Comparison of ENCODE assay signal across 24 cellular contexts in genomic region chr5:135735831-135736230, GRCh38.
DNase-seq lines count a peak whose midpoint lies in the region; ATAC-seq, FAIRE-seq and TF ChIP-seq lines count a peak whose summit lies in the region.
"Had no signal": no experiment of that assay in that cellular context is flagged by ENCODE, and none has a peak within 500 bp of the region (broad histone marks: within the 10 kb centered on the region; RNA-seq: fewer than 3 reads in every experiment).

No MANE protein-coding gene starts in this region.

- no peak overlapping the region for H3T11ph ChIP-seq in H9 (ENCODE audit: low read length)

- TF ChIP-seq CTCF in H9 (conservative IDR thresholded peaks at IDR 0.05) (no peak), colonic mucosa (IDR thresholded peaks at IDR 0.05) (no peak), vagina (IDR thresholded peaks at IDR 0.05) (no peak)
- TF ChIP-seq CTCF in CD4-positive, alpha-beta T cell (IDR thresholded peaks at IDR 0.05): no peak

- H4K5ac ChIP-seq in H9 (ENCODE audit: insufficient read length, low read depth, low read length) (no peak overlapping the region), mesendoderm (ENCODE audit: low read length) (no peak overlapping the region)

- H3K4ac ChIP-seq in H9 (ENCODE audit: low read depth, low read length) (no peak overlapping the region), mesendoderm (ENCODE audit: low read depth, low read length) (no peak overlapping the region), neuronal stem cell (ENCODE audit: low read length) (no peak overlapping the region)

- no peak overlapping the region for H2BK20ac ChIP-seq in H9 (ENCODE audit: low read depth, low read length, poor library complexity, severe bottlenecking)

- H3K27ac ChIP-seq in H9 (ENCODE audit: insufficient read length, low read depth, low read length): no peak overlapping the region
- H3K27ac ChIP-seq in colonic mucosa: no peak overlapping the region
- H3K27ac ChIP-seq in mesendoderm (ENCODE audit: low read depth, low read length): peak overlapping the region; percentile 3
- no peak overlapping the region for H3K27ac ChIP-seq in vagina
- no peak overlapping the region for H3K27ac ChIP-seq in neuronal stem cell (replicated peaks; ENCODE audit: low read length)
- no peak overlapping the region for H3K27ac ChIP-seq in CD4-positive, alpha-beta T cell (ENCODE audit: low read depth, low read length)
- H3K27ac ChIP-seq: PC-9, SJSA1 had no signal

- H3K4me1 ChIP-seq in H9 (ENCODE audit: insufficient read depth, low read length) (no peaks in the 10 kb centered on the region; the same call in 1 of the 2 replicates), colonic mucosa (no peaks in the 10 kb centered on the region), mesendoderm (ENCODE audit: control insufficient read depth, low read depth, low read length) (peaks cover 9% of the 10 kb centered on the region), vagina (no peaks in the 10 kb centered on the region), neuronal stem cell (ENCODE audit: control insufficient read depth in 2 of 2, insufficient read depth in 1 of 2, low read depth in 1 of 2, low read length in 2 of 2) (no peaks in the 10 kb centered on the region)
- H3K4me1 ChIP-seq: Caco-2 had no signal

- ATAC-seq in CD4-positive, alpha-beta T cell (ENCODE audit: poor library complexity): no peak
- ATAC-seq: CD8-positive, alpha-beta T cell; K562; Right ventricle myocardium inferior had no signal

- peaks cover 18% of the 10 kb centered on the region for H3K27me3 Mint-ChIP-seq in H9 (ENCODE audit: low read depth)
- H3K27me3 Mint-ChIP-seq in CD4-positive, alpha-beta T cell: peaks cover 5% of the 10 kb centered on the region

- H3K36me3 Mint-ChIP-seq in H9 (ENCODE audit: insufficient read depth in 1 of 3, low read depth in 3 of 3): no peaks in the 10 kb centered on the region; a peak in 1 of 7 replicates
- H3K36me3 Mint-ChIP-seq in CD4-positive, alpha-beta T cell (ENCODE audit: low read depth): no peaks in the 10 kb centered on the region
- H3K36me3 Mint-ChIP-seq: CD8-positive, alpha-beta T cell had no signal

- H3K14ac ChIP-seq in H9 (ENCODE audit: insufficient read depth, low read length) (no peak overlapping the region), neuronal stem cell (ENCODE audit: low read length) (no peak overlapping the region)

- H3K23ac ChIP-seq in H9 (ENCODE audit: insufficient read length, low read depth, low read length): no peak overlapping the region
- no peak overlapping the region for H3K23ac ChIP-seq in mesendoderm (ENCODE audit: low read length)
- H3K23ac ChIP-seq in neuronal stem cell (ENCODE audit: low read depth, low read length, poor library complexity): no peak overlapping the region

- FAIRE-seq in frontal cortex (lab: Jason Lieb, UNC): no peak
- FAIRE-seq: GM12891, H1, K562 had no signal

- intact Hi-C loops in colonic mucosa (cut with DNase I) (no loop called here), vagina (cut with DNase I) (no loop called here)
- intact Hi-C loops in CD4-positive, alpha-beta T cell (cut with DNase I, micrococcal nuclease): no loop called here

- CTCF ChIA-PET in CD4-positive, alpha-beta T cell (lab: Charles Lee): no interaction called here

- no peak overlapping the region for H3K4me3 Mint-ChIP-seq in H9
- no peak overlapping the region for H3K4me3 Mint-ChIP-seq in CD4-positive, alpha-beta T cell
- H3K4me3 Mint-ChIP-seq: CD8-positive, alpha-beta T cell had no signal

- DNase-seq in H9 (peak; percentile 12), colonic mucosa (peak; percentile 1), mesendoderm (no peak), vagina (ENCODE audit: extremely low spot score in 2 of 2) (peak; percentile 22 to 40), frontal cortex (ENCODE audit: low spot score in 2 of 2) (no peak), neuronal stem cell (ENCODE audit: low spot score) (no peak)
- no peak for DNase-seq in CD4-positive, alpha-beta T cell
- DNase-seq: C1 segment of cervical spinal cord; Caco-2; CD8-positive, alpha-beta T cell; GDM1; Kasumi-1; NCI-H1092 treated with DMSO at 0.1 percent for 48 hours; NCI-H146; NCI-H2029; NCI-H446; NCI-H524 treated with DMSO at 0.1 percent for 48 hours; NCI-H774; PC-9 had no signal

- no peaks in the 10 kb centered on the region for H3K23me2 ChIP-seq in H9 (ENCODE audit: insufficient read length, low read depth, low read length, poor library complexity, severe bottlenecking)

- TF ChIP-seq POLR2A in vagina (IDR thresholded peaks at IDR 0.05): no peak

- H2AK5ac ChIP-seq in H9 (ENCODE audit: insufficient read length, low read length): no peak overlapping the region
- H2AK5ac ChIP-seq in mesendoderm (ENCODE audit: low read length): no peak overlapping the region
- no peak overlapping the region for H2AK5ac ChIP-seq in neuronal stem cell (ENCODE audit: low read depth, low read length)

- H2BK5ac ChIP-seq in H9 (ENCODE audit: insufficient read length, low read length) (no peak overlapping the region), mesendoderm (ENCODE audit: low read length) (peak overlapping the region; percentile 36), neuronal stem cell (ENCODE audit: low read length) (no peak overlapping the region)

- H3K27ac Mint-ChIP-seq in H9: no peak overlapping the region
- no peak overlapping the region for H3K27ac Mint-ChIP-seq in CD4-positive, alpha-beta T cell
- H3K27ac Mint-ChIP-seq: CD8-positive, alpha-beta T cell had no signal

- no CpG with 5 or more reads among the region's 6 CpGs for WGBS in H9 (ENCODE audit: extremely low coverage, insufficient read length, low lambda C conversion rate)
- no CpG with 5 or more reads among the region's 6 CpGs for WGBS in mesendoderm (ENCODE audit: extremely low coverage, insufficient coverage, low lambda C conversion rate)
- no CpG with 5 or more reads among the region's 6 CpGs for WGBS in neuronal stem cell (ENCODE audit: extremely low coverage in 2 of 2, insufficient read length in 2 of 2, insufficient replicate concordance in 1 of 2), 2 donors

- H4K91ac ChIP-seq in H9 (ENCODE audit: insufficient read length, low read depth, low read length): no peak overlapping the region
- H4K91ac ChIP-seq in neuronal stem cell (ENCODE audit: low read depth, low read length, poor library complexity): no peak overlapping the region

- H3K56ac ChIP-seq in H9 (ENCODE audit: insufficient read length, low read depth, low read length): no peak overlapping the region
- H3K56ac ChIP-seq in mesendoderm (ENCODE audit: low read length): peak overlapping the region; percentile 79

- H2AFZ ChIP-seq in H9 (ENCODE audit: low read length) (no peak overlapping the region), neuronal stem cell (ENCODE audit: low read length) (no peak overlapping the region)
- H2AFZ ChIP-seq: PC-9 had no signal

- POLR2A ChIA-PET in CD4-positive, alpha-beta T cell (lab: Charles Lee): no interaction called here

- H3K4me3 ChIP-seq in colonic mucosa (no peak overlapping the region), mesendoderm (ENCODE audit: low read length) (peak overlapping the region; percentile 39), vagina (no peak overlapping the region), neuronal stem cell (ENCODE audit: low read length in 2 of 2) (no peak overlapping the region)
- H3K4me3 ChIP-seq: K562, PC-9, SJSA1 had no signal

- H3K79me2 ChIP-seq in H9 (ENCODE audit: insufficient read depth, low read length) (no peaks in the 10 kb centered on the region), mesendoderm (ENCODE audit: control insufficient read depth, insufficient read depth, low read length) (peaks cover 22% of the 10 kb centered on the region)

- H3K79me1 ChIP-seq in H9 (ENCODE audit: insufficient read depth, low read depth, low read length, poor library complexity, severe bottlenecking) (no peaks in the 10 kb centered on the region), mesendoderm (ENCODE audit: low read length) (no peaks in the 10 kb centered on the region), neuronal stem cell (ENCODE audit: low read depth, low read length) (no peaks in the 10 kb centered on the region)

- H2BK120ac ChIP-seq in H9 (ENCODE audit: low read depth, low read length, poor library complexity, severe bottlenecking) (no peak overlapping the region), mesendoderm (ENCODE audit: low read depth, low read length) (no peak overlapping the region), neuronal stem cell (ENCODE audit: low read depth, low read length) (no peak overlapping the region)

- H3K18ac ChIP-seq in H9 (ENCODE audit: insufficient read length, low read depth, low read length) (no peak overlapping the region), mesendoderm (ENCODE audit: low read length) (no peak overlapping the region), neuronal stem cell (ENCODE audit: low read length) (no peak overlapping the region)

- H2BK15ac ChIP-seq in H9 (ENCODE audit: low read depth, low read length) (no peak overlapping the region), mesendoderm (replicated peaks; ENCODE audit: low read depth) (no peak overlapping the region), neuronal stem cell (ENCODE audit: low read length) (no peak overlapping the region)

- H3K36me3 ChIP-seq in colonic mucosa: no peaks in the 10 kb centered on the region
- H3K36me3 ChIP-seq in mesendoderm (ENCODE audit: control insufficient read depth, insufficient read depth, low read length): no peaks in the 10 kb centered on the region
- H3K36me3 ChIP-seq in vagina: no peaks in the 10 kb centered on the region
- H3K36me3 ChIP-seq in neuronal stem cell (replicated peaks in 1 of 2; ENCODE audit: control insufficient read depth in 2 of 2, insufficient read depth in 2 of 2, low read length in 2 of 2): no peaks in the 10 kb centered on the region
- H3K36me3 ChIP-seq: SJSA1 had no signal

- no peak overlapping the region for H3K4me2 ChIP-seq in H9 (ENCODE audit: insufficient read depth, insufficient read length, low read length)
- peak overlapping the region; percentile 21 for H3K4me2 ChIP-seq in mesendoderm (ENCODE audit: low read length)
- H3K4me2 ChIP-seq in neuronal stem cell (ENCODE audit: insufficient read depth, low read length, poor library complexity, severe bottlenecking): no peak overlapping the region
- H3K4me2 ChIP-seq: PC-9 had no signal

- H4K20me1 ChIP-seq in H9 (ENCODE audit: control insufficient read depth, insufficient read depth, insufficient read length): no peaks in the 10 kb centered on the region

- no peaks in the 10 kb centered on the region for H3K9me3 ChIP-seq in H9 (ENCODE audit: control insufficient read depth, low read depth, low read length)
- H3K9me3 ChIP-seq in colonic mucosa: no peaks in the 10 kb centered on the region
- H3K9me3 ChIP-seq in vagina: no peaks in the 10 kb centered on the region
- H3K9me3 ChIP-seq in neuronal stem cell (replicated peaks in 1 of 2; ENCODE audit: control insufficient read depth in 2 of 2, insufficient read depth in 1 of 2, low read depth in 1 of 2, low read length in 2 of 2): no peaks in the 10 kb centered on the region
- no peaks in the 10 kb centered on the region for H3K9me3 ChIP-seq in CD4-positive, alpha-beta T cell (ENCODE audit: control insufficient read depth, low read length)
- H3K9me3 ChIP-seq: Caco-2, SJSA1 had no signal

- H3K9me3 Mint-ChIP-seq in H9: no peaks in the 10 kb centered on the region
- no peaks in the 10 kb centered on the region for H3K9me3 Mint-ChIP-seq in CD4-positive, alpha-beta T cell
- H3K9me3 Mint-ChIP-seq: CD8-positive, alpha-beta T cell had no signal

- H4K8ac ChIP-seq in H9 (replicated peaks; ENCODE audit: insufficient read length, low read depth, low read length): no peak overlapping the region
- no peak overlapping the region for H4K8ac ChIP-seq in mesendoderm (ENCODE audit: low read depth, low read length)
- no peak overlapping the region for H4K8ac ChIP-seq in neuronal stem cell (ENCODE audit: low read depth, low read length)

- peaks cover 0 to 7% of the 10 kb centered on the region in 2 experiments; a peak in 1 of 4 replicates for H3K4me1 Mint-ChIP-seq in H9
- no peaks in the 10 kb centered on the region for H3K4me1 Mint-ChIP-seq in CD4-positive, alpha-beta T cell (ENCODE audit: low read depth)

- H3K9ac ChIP-seq in H9 (ENCODE audit: extremely low read depth, insufficient read length, low read length): no peak overlapping the region
- H3K9ac ChIP-seq in colonic mucosa (ENCODE audit: low read depth in 2 of 2, low read length in 2 of 2): no peak overlapping the region
- peak overlapping the region; percentile 65 for H3K9ac ChIP-seq in mesendoderm (ENCODE audit: low read length)
- H3K9ac ChIP-seq in neuronal stem cell (ENCODE audit: low read depth, low read length, poor library complexity): no peak overlapping the region

- H2BK12ac ChIP-seq in H9 (ENCODE audit: insufficient read length, low read depth, low read length): no peak overlapping the region
- H2BK12ac ChIP-seq in neuronal stem cell (ENCODE audit: low read length): no peak overlapping the region

- H3K27me3 ChIP-seq in H9 (ENCODE audit: insufficient read depth, low read length): no peaks in the 10 kb centered on the region
- H3K27me3 ChIP-seq in colonic mucosa: no peaks in the 10 kb centered on the region
- H3K27me3 ChIP-seq in mesendoderm (ENCODE audit: insufficient read depth, low read length, poor library complexity): no peaks in the 10 kb centered on the region
- H3K27me3 ChIP-seq in vagina: no peaks in the 10 kb centered on the region
- H3K27me3 ChIP-seq in neuronal stem cell (ENCODE audit: control insufficient read depth in 3 of 3, insufficient read depth in 3 of 3, low read depth in 1 of 3, low read length in 3 of 3): peaks cover 0 to 4% (median 0%) of the 10 kb centered on the region in 3 experiments
- no peaks in the 10 kb centered on the region for H3K27me3 ChIP-seq in CD4-positive, alpha-beta T cell (ENCODE audit: control insufficient read depth, insufficient read depth, low read length)
- H3K27me3 ChIP-seq: SJSA1 had no signal

Comparison
In these comparisons a context has a peak if more than half of its experiments do, and no peak if none do; other contexts are left out.
1. DNase-seq: peak in H9 (single experiment), colonic mucosa (single experiment) and vagina (2 of 2); none in mesendoderm (single experiment), frontal cortex (0 of 2), neuronal stem cell (single experiment) and CD4-positive, alpha-beta T cell (0 of 10).